In genomic region chr10:45594276-45595157, GRCh38 we compare ENCODE assay signal across 1 cellular context.
TF ChIP-seq lines count a peak whose summit lies in the region.

No MANE protein-coding gene starts in this region.

TF ChIP-seq in HepG2, 621 proteins besides CTCF, POLR2A, EP300 and RAD21 (continued from another document and continues in another):
- TF ChIP-seq ATF2 (CRISPR knock-in tag; IDR thresholded peaks at IDR 0.05) = peak; percentile 85
- TF ChIP-seq TIGD3 (CRISPR knock-in tag; IDR thresholded peaks at IDR 0.05; ENCODE audit: borderline replicate concordance) = no peak; the same call in 1 of the 2 replicates
- no peak for TF ChIP-seq NCOA1 (CRISPR knock-in tag; IDR thresholded peaks at IDR 0.05)
- no peak for TF ChIP-seq E2F2 (CRISPR knock-in tag; IDR thresholded peaks at IDR 0.05; ENCODE audit: borderline replicate concordance)
- TF ChIP-seq PREB (CRISPR knock-in tag; IDR thresholded peaks at IDR 0.05) = no peak
- TF ChIP-seq ZNF75D (CRISPR knock-in tag; IDR thresholded peaks at IDR 0.05; ENCODE audit: borderline replicate concordance) = no peak
- TF ChIP-seq YEATS2 (CRISPR knock-in tag; IDR thresholded peaks at IDR 0.05; ENCODE audit: borderline replicate concordance) = peak; percentile 96
- peak; percentile 50; the same call in 1 of the 2 replicates for TF ChIP-seq ZHX2 (IDR thresholded peaks at IDR 0.05; ENCODE audit: low read depth)
- no peak for TF ChIP-seq ZHX2 (CRISPR knock-in tag; IDR thresholded peaks at IDR 0.05; ENCODE audit: borderline replicate concordance)
- peak; percentile 70 for TF ChIP-seq HNRNPUL1 (IDR thresholded peaks at IDR 0.05; ENCODE audit: low read depth, low read length)
- no peak for TF ChIP-seq JUNB (CRISPR knock-in tag; IDR thresholded peaks at IDR 0.05; ENCODE audit: borderline replicate concordance)
- peak; percentile 56; the same call in 1 of the 2 replicates for TF ChIP-seq MAF1 (CRISPR knock-in tag; IDR thresholded peaks at IDR 0.05; ENCODE audit: borderline replicate concordance)
- no peak for TF ChIP-seq KLF13 (CRISPR knock-in tag; IDR thresholded peaks at IDR 0.05)
- TF ChIP-seq TBP (CRISPR knock-in tag; IDR thresholded peaks at IDR 0.05) = no peak
- peak; percentile 77 for TF ChIP-seq TBX3 (IDR thresholded peaks at IDR 0.05; ENCODE audit: borderline replicate concordance)
- no peak for TF ChIP-seq EHMT2 (IDR thresholded peaks at IDR 0.05; ENCODE audit: borderline replicate concordance, low read depth, low read length)
- 0 out of 2 replicates have a peak, but pooled peaks have one; percentile 47 for TF ChIP-seq ZNF704 (CRISPR knock-in tag; IDR thresholded peaks at IDR 0.05; ENCODE audit: borderline replicate concordance)
- TF ChIP-seq ZNF672 (CRISPR knock-in tag; IDR thresholded peaks at IDR 0.05) = no peak
- peak; percentile 63 for TF ChIP-seq RARA (CRISPR knock-in tag; IDR thresholded peaks at IDR 0.05)
- TF ChIP-seq ZNF180 (CRISPR knock-in tag; IDR thresholded peaks at IDR 0.05; ENCODE audit: borderline replicate concordance, low read depth) = no peak
- TF ChIP-seq MAFK (conservative IDR thresholded peaks at IDR 0.05 in 1 of 2, IDR thresholded peaks at IDR 0.05 in 1 of 2; ENCODE audit: low read length in 2 of 2) = no peak
- no peak for TF ChIP-seq BRF2 (CRISPR knock-in tag; IDR thresholded peaks at IDR 0.05)
- no peak for TF ChIP-seq MATR3 (CRISPR knock-in tag; IDR thresholded peaks at IDR 0.05)
- no peak for TF ChIP-seq ZNF326 (CRISPR knock-in tag; IDR thresholded peaks at IDR 0.05; ENCODE audit: borderline replicate concordance)
- TF ChIP-seq NFIC (IDR thresholded peaks at IDR 0.05; ENCODE audit: low read length) = peak; percentile 84; the same call in 1 of the 2 replicates
- peak; percentile 64 for TF ChIP-seq NFAT5 (CRISPR knock-in tag; IDR thresholded peaks at IDR 0.05)
- TF ChIP-seq ZMAT3 (CRISPR knock-in tag; conservative IDR thresholded peaks at IDR 0.05) = peak; percentile 88
- peak; percentile 91 for TF ChIP-seq NFKB2 (CRISPR knock-in tag; IDR thresholded peaks at IDR 0.05; ENCODE audit: borderline replicate concordance)
- peak; percentile 50; the same call in 1 of the 2 replicates for TF ChIP-seq ESRRA (CRISPR knock-in tag; IDR thresholded peaks at IDR 0.05; ENCODE audit: low read depth)
- TF ChIP-seq RELA (CRISPR knock-in tag; IDR thresholded peaks at IDR 0.05) = 0 out of 2 replicates have a peak, but pooled peaks have one; percentile 46
- peak; percentile 70 for TF ChIP-seq ZEB1 (IDR thresholded peaks at IDR 0.05; ENCODE audit: insufficient replicate concordance, low read depth)
- TF ChIP-seq ZNF276 (CRISPR knock-in tag; IDR thresholded peaks at IDR 0.05; ENCODE audit: low read depth) = no peak
